8 cellular contexts compared by ENCODE assay signal in genomic region chr10:68333905-68334431, GRCh38. TPM values are rescaled to one million over a fixed set of nuclear protein-coding genes. Genes with fewer than 3 reads are reported as not detected.
DNase-seq lines count a peak whose midpoint lies in the region; ATAC-seq and TF ChIP-seq lines count a peak whose summit lies in the region.

No MANE protein-coding gene starts in this region.

- peak overlapping the region; percentile 85 for H3K4me3 ChIP-seq in GM12875 (ENCODE audit: low read depth, low read length)
- peak overlapping the region; percentile 86 to 93 for H3K4me3 ChIP-seq in foreskin fibroblast (ENCODE audit: low read depth in 1 of 2, low read length in 2 of 2)
- H3K4me3 ChIP-seq in skeletal muscle tissue (ENCODE audit: low read length in 3 of 3) = peak overlapping the region; percentile 89 to 95 (median 92)

- H3K9ac ChIP-seq in skeletal muscle tissue (ENCODE audit: low read depth in 1 of 3, low read length in 3 of 3) = peak overlapping the region in 2 of 3 donors; percentile 99

- peaks cover 3 to 9% (median 7%) of the 10 kb centered on the region in 3 donors for H3K36me3 ChIP-seq in skeletal muscle tissue (ENCODE audit: control insufficient read depth in 3 of 3, insufficient read depth in 3 of 3, low read length in 3 of 3)

- no peaks in the 10 kb centered on the region for H3K9me3 ChIP-seq in skeletal muscle tissue (ENCODE audit: control insufficient read depth in 3 of 3, low read length in 3 of 3)

- ATAC-seq in HG03520 (IDR thresholded peaks at IDR 0.05; ENCODE audit: unreplicated experiment) = no peak
- ATAC-seq in GM21737 (IDR thresholded peaks at IDR 0.05; ENCODE audit: unreplicated experiment) = no peak

- no peaks in the 10 kb centered on the region for H3K27me3 ChIP-seq in skeletal muscle tissue (ENCODE audit: control insufficient read depth in 3 of 3, insufficient read depth in 3 of 3, low read length in 3 of 3)

- peaks cover 23 to 48% (median 36%) of the 10 kb centered on the region in 3 donors for H3K4me1 ChIP-seq in skeletal muscle tissue (ENCODE audit: control insufficient read depth in 3 of 3, insufficient read depth in 3 of 3, low read length in 3 of 3)

- no peak overlapping the region for H3K27ac ChIP-seq in skeletal muscle tissue (ENCODE audit: low read depth, low read length)

- TF ChIP-seq CTCF in GM12875 (IDR thresholded peaks at IDR 0.05; ENCODE audit: borderline replicate concordance, insufficient read depth, low read depth, low read length) = no peak
- TF ChIP-seq CTCF in foreskin fibroblast (IDR thresholded peaks at IDR 0.05; ENCODE audit: low read depth, low read length) = no peak

- DNase-seq in SK-N-DZ (ENCODE audit: low spot score) (peak; percentile 18), foreskin fibroblast (no peak), dedifferentiated amniotic fluid mesenchymal stem cell (ENCODE audit: extremely low spot score) (no peak), HuH-7 (ENCODE audit: low spot score) (no peak)

RNA-seq across cellular contexts. Expression of gene PBLD, which starts 1.2 kb away (rescaled TPM):
- polyA plus RNA-seq in SK-N-DZ (2014; cell fraction: cytosol; rRNA removed) = 5.1 and 5.2 TPM in 2 replicates
- polyA plus RNA-seq in SK-N-DZ (2014; cell fraction: nucleus; rRNA removed) = 4.8 and 5.1 TPM in 2 replicates
- 3.7 TPM for total RNA-seq in skeletal muscle tissue

RNA-seq across cellular contexts. Expression of gene HNRNPH3, which starts 2.1 kb away (rescaled TPM):
- 24.9 and 30.9 TPM in 2 replicates for polyA plus RNA-seq in SK-N-DZ (2014; cell fraction: cytosol; rRNA removed)
- 31.9 and 155 TPM in 2 replicates for polyA plus RNA-seq in SK-N-DZ (2014; cell fraction: nucleus; rRNA removed)
- 29.7 TPM for total RNA-seq in skeletal muscle tissue
